In genomic region chr2:111676423-111676822, GRCh38 we compare ENCODE assay signal across 1 cellular context.
TF ChIP-seq lines count a peak whose summit lies in the region.

No MANE protein-coding gene starts in this region.

TF ChIP-seq in IMR-90, 13 proteins besides CTCF, POLR2A, EP300 and RAD21:
- TF ChIP-seq RCOR1 (IDR thresholded peaks at IDR 0.05; ENCODE audit: insufficient replicate concordance, low read length): peak; percentile 27
- TF ChIP-seq CEBPB (IDR thresholded peaks at IDR 0.05; ENCODE audit: low read depth, low read length): peak; percentile 24; the same call in 1 of the 2 replicates
- TF ChIP-seq SMC3 (IDR thresholded peaks at IDR 0.05; ENCODE audit: low read depth, low read length): no peak
- TF ChIP-seq FOS (IDR thresholded peaks at IDR 0.05; ENCODE audit: low read depth, low read length): 0 out of 2 replicates have a peak, but pooled peaks have one; percentile 29
